21 cellular contexts compared by ENCODE assay signal in the genomic region with DNA sequence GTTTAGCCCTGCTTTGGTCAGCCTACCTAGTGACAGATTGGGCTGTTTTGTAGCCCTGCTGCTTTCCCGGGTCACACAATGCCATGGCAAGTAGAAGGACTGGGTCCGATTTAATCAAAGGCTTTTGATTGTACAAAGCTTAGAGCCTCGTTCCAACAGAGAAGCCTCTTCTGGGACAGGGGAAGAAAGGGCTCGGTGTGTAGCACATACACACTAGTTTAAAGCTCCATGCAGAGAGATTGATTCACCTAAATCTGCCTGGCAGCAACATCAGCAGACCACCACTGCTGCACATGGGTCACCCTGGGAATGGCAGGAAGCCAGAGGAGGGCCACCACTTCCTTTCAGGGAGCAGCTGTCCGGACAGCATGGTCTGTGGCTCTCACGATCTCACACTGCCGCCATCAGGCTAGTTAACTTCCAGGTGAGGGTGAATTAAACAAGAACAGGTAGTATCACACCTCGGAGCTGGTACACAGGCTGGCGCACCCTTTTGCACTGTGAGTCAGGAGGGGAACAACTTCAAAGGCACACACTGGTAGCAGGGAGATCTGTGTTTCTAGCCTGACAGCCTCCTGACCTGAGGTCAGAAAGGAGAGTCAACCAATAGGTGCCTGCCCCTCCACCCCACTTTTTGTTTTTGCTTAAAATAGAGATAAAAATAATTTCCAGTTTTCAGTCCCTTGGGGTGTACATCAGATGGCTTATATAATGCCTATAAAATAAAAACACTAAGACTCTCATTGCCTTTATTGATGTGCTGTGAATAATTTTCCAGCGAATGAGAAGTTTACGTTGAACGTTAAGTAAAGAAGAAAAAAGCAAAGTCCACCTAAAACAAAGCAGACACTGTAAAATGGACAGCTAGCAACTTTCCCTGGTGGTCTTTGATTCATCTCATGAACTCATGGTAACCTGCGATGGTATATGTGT.
DNase-seq lines count a peak whose midpoint lies in the region; ATAC-seq and TF ChIP-seq lines count a peak whose summit lies in the region.
"Had no signal": no experiment of that assay in that cellular context is flagged by ENCODE, and none has a peak within 500 bp of the region (broad histone marks: within the 10 kb centered on the region; RNA-seq: fewer than 3 reads in every experiment).

No MANE protein-coding gene starts in this region.

- H3K79me2 ChIP-seq in H9 (ENCODE audit: insufficient read depth, low read length): no peaks in the 10 kb centered on the region

- H3K23ac ChIP-seq in H9 (ENCODE audit: insufficient read length, low read depth, low read length): no peak overlapping the region

- no peaks in the 10 kb centered on the region for H3K79me1 ChIP-seq in H9 (ENCODE audit: insufficient read depth, low read depth, low read length, poor library complexity, severe bottlenecking)

- H3K4me1 ChIP-seq in H9 (ENCODE audit: insufficient read depth, low read length) (no peaks in the 10 kb centered on the region), psoas muscle (no peaks in the 10 kb centered on the region)
- H3K4me1 ChIP-seq: BE2C had no signal

- H3K4me1 Mint-ChIP-seq in H9: peaks cover 0 to 6% of the 10 kb centered on the region in 2 experiments; a peak in 2 of 4 replicates
- no peaks in the 10 kb centered on the region for H3K4me1 Mint-ChIP-seq in stimulated activated memory B cell treated with anti-CD40 and anti-IgM and Interleukin-4, amounts not matched to agents 10 μg/mL and 1 μg/mL and 100 μg/mL, for 72 hours
- H3K4me1 Mint-ChIP-seq: activated naive CD8-positive, alpha-beta T cell treated with anti-CD3 and anti-CD28 coated beads, Interleukin-2, amount 10 ng/mL, durations not matched to agents 7 days and 5 days had no signal

- no peak overlapping the region for H4K91ac ChIP-seq in H9 (ENCODE audit: insufficient read length, low read depth, low read length)

- H3T11ph ChIP-seq in H9 (ENCODE audit: low read length): no peak overlapping the region

- no peak overlapping the region for H2BK120ac ChIP-seq in H9 (ENCODE audit: low read depth, low read length, poor library complexity, severe bottlenecking)

- no peak overlapping the region for H3K27ac ChIP-seq in H9 (ENCODE audit: insufficient read length, low read depth, low read length)
- H3K27ac ChIP-seq in psoas muscle: no peak overlapping the region
- H3K27ac ChIP-seq: skin epidermis had no signal

- no peaks in the 10 kb centered on the region for H3K9me3 ChIP-seq in H9 (ENCODE audit: control insufficient read depth, low read depth, low read length)
- no peaks in the 10 kb centered on the region for H3K9me3 ChIP-seq in psoas muscle
- H3K9me3 ChIP-seq: BE2C had no signal

- H4K8ac ChIP-seq in H9 (replicated peaks; ENCODE audit: insufficient read length, low read depth, low read length): peak overlapping the region; percentile 64

- no peak overlapping the region for H2AK5ac ChIP-seq in H9 (ENCODE audit: insufficient read length, low read length)

- peak; percentile 65 for DNase-seq in DMS53 (lab: John Stamatoyannopoulos, UW)
- DNase-seq in H9: peak; percentile 41
- DNase-seq in SHP77 treated with DMSO at 0.1 percent for 48 hours (lab: John Stamatoyannopoulos, UW): peak; percentile 2
- DNase-seq in left kidney (ENCODE audit: low read depth, low spot score): peak; percentile 17
- no peak for DNase-seq in posterior vena cava (ENCODE audit: low spot score)
- DNase-seq in psoas muscle: no peak
- DNase-seq in NCI-H1105 treated with DMSO at 0.1 percent for 48 hours (lab: John Stamatoyannopoulos, UW): no peak
- DNase-seq: activated CD4-positive, CD25-positive, alpha-beta regulatory T cell treated with anti-CD3 and anti-CD28 coated beads, Interleukin-2, amount 50 U/mL, for 72 hours; activated naive CD8-positive, alpha-beta T cell treated with anti-CD3 and anti-CD28 coated beads, Interleukin-2, amount 10 ng/mL, durations not matched to agents 7 days and 5 days; BE2C; GDM1; KG1; mammary epithelial cell; naive thymus-derived CD8-positive, alpha-beta T cell; NCI-H2029; NCI-H446; stimulated activated CD4-positive, alpha-beta T cell treated with anti-CD3 and anti-CD28 coated beads, Interleukin-4, amount 100 ng/mL, for 1 hour had no signal

- H3K18ac ChIP-seq in H9 (ENCODE audit: insufficient read length, low read depth, low read length): no peak overlapping the region

- H2BK12ac ChIP-seq in H9 (ENCODE audit: insufficient read length, low read depth, low read length): no peak overlapping the region

- no peak overlapping the region for H4K5ac ChIP-seq in H9 (ENCODE audit: insufficient read length, low read depth, low read length)

- no peak overlapping the region for H3K4me3 ChIP-seq in psoas muscle
- H3K4me3 ChIP-seq: skin epidermis had no signal

- no CpG with 5 or more reads among the region's 13 CpGs for WGBS in H9 (ENCODE audit: extremely low coverage, insufficient read length, low lambda C conversion rate)
- WGBS in psoas muscle, 3 donors: 59 to 64% (median 61%) methylated on average over 13 of the region's 13 CpGs

- H3K27ac Mint-ChIP-seq in H9: no peak overlapping the region
- no peak overlapping the region for H3K27ac Mint-ChIP-seq in stimulated activated memory B cell treated with anti-CD40 and anti-IgM and Interleukin-4, amounts not matched to agents 10 μg/mL and 1 μg/mL and 100 μg/mL, for 72 hours
- H3K27ac Mint-ChIP-seq: activated naive CD8-positive, alpha-beta T cell treated with anti-CD3 and anti-CD28 coated beads, Interleukin-2, amount 10 ng/mL, durations not matched to agents 7 days and 5 days; activated T-helper 1 cell treated with anti-CD3 and anti-CD28 coated beads, Interleukin-12 subunit alpha, Interleukin-12 subunit beta, Interleukin-2, Interleukin-4 antibody, amounts not matched to agents 30 ng/mL and 10 ng/mL and 1 ng/mL, durations not matched to agents 14 hours and 24 hours and 36 hours; naive thymus-derived CD8-positive, alpha-beta T cell had no signal

- no peak overlapping the region for H3K9ac ChIP-seq in H9 (ENCODE audit: extremely low read depth, insufficient read length, low read length)

- H3K36me3 Mint-ChIP-seq in H9 (ENCODE audit: insufficient read depth in 1 of 3, low read depth in 3 of 3): no peaks in the 10 kb centered on the region
- H3K36me3 Mint-ChIP-seq in stimulated activated memory B cell treated with anti-CD40 and anti-IgM and Interleukin-4, amounts not matched to agents 10 μg/mL and 1 μg/mL and 100 μg/mL, for 72 hours: no peaks in the 10 kb centered on the region
- H3K36me3 Mint-ChIP-seq: activated naive CD8-positive, alpha-beta T cell treated with anti-CD3 and anti-CD28 coated beads, Interleukin-2, amount 10 ng/mL, durations not matched to agents 7 days and 5 days; brain; naive thymus-derived CD8-positive, alpha-beta T cell had no signal

- intact Hi-C loops in posterior vena cava (cut with DNase I): no loop called here
- intact Hi-C loops in psoas muscle (cut with DNase I): no loop called here

- H3K4ac ChIP-seq in H9 (ENCODE audit: low read depth, low read length): no peak overlapping the region

- no peaks in the 10 kb centered on the region for H3K36me3 ChIP-seq in psoas muscle (ENCODE audit: insufficient read depth in 1 of 2, low read depth in 1 of 2)
- H3K36me3 ChIP-seq: BE2C had no signal

- no peak overlapping the region for H2AFZ ChIP-seq in H9 (ENCODE audit: low read length)

- ATAC-seq in stimulated activated memory B cell treated with anti-CD40 and anti-IgM and Interleukin-4, amounts not matched to agents 10 μg/mL and 1 μg/mL and 100 μg/mL, for 72 hours: no peak
- no peak for ATAC-seq in psoas muscle
- ATAC-seq: naive thymus-derived CD8-positive, alpha-beta T cell had no signal

- H4K20me1 ChIP-seq in H9 (ENCODE audit: control insufficient read depth, insufficient read depth, insufficient read length): no peaks in the 10 kb centered on the region

- H3K27me3 ChIP-seq in H9 (ENCODE audit: insufficient read depth, low read length) (no peaks in the 10 kb centered on the region), psoas muscle (ENCODE audit: insufficient read depth in 3 of 3, low read length in 2 of 3) (no peaks in the 10 kb centered on the region)
- H3K27me3 ChIP-seq: BE2C had no signal

- peak overlapping the region; percentile 57 for H3K14ac ChIP-seq in H9 (ENCODE audit: insufficient read depth, low read length)

- no peak overlapping the region for H3K4me3 Mint-ChIP-seq in H9
- no peak overlapping the region for H3K4me3 Mint-ChIP-seq in stimulated activated memory B cell treated with anti-CD40 and anti-IgM and Interleukin-4, amounts not matched to agents 10 μg/mL and 1 μg/mL and 100 μg/mL, for 72 hours
- H3K4me3 Mint-ChIP-seq: activated naive CD8-positive, alpha-beta T cell treated with anti-CD3 and anti-CD28 coated beads, Interleukin-2, amount 10 ng/mL, durations not matched to agents 7 days and 5 days; activated T-helper 1 cell treated with anti-CD3 and anti-CD28 coated beads, Interleukin-12 subunit alpha, Interleukin-12 subunit beta, Interleukin-2, Interleukin-4 antibody, amounts not matched to agents 30 ng/mL and 10 ng/mL and 1 ng/mL, durations not matched to agents 14 hours and 24 hours and 36 hours; naive thymus-derived CD8-positive, alpha-beta T cell had no signal

- no peak overlapping the region for H2BK5ac ChIP-seq in H9 (ENCODE audit: insufficient read length, low read length)

- no peaks in the 10 kb centered on the region; the same call in none of the 2 replicates for H3K27me3 Mint-ChIP-seq in H9 (ENCODE audit: low read depth)
- H3K27me3 Mint-ChIP-seq in stimulated activated memory B cell treated with anti-CD40 and anti-IgM and Interleukin-4, amounts not matched to agents 10 μg/mL and 1 μg/mL and 100 μg/mL, for 72 hours: peaks cover 36% of the 10 kb centered on the region
- H3K27me3 Mint-ChIP-seq: brain had no signal

- no peaks in the 10 kb centered on the region for H3K23me2 ChIP-seq in H9 (ENCODE audit: insufficient read length, low read depth, low read length, poor library complexity, severe bottlenecking)

- H3K4me2 ChIP-seq in H9 (ENCODE audit: insufficient read depth, insufficient read length, low read length): no peak overlapping the region

- TF ChIP-seq CTCF in H9 (conservative IDR thresholded peaks at IDR 0.05): no peak
- TF ChIP-seq CTCF in psoas muscle (IDR thresholded peaks at IDR 0.05): no peak

- no peaks in the 10 kb centered on the region for H3K9me3 Mint-ChIP-seq in H9
- no peaks in the 10 kb centered on the region for H3K9me3 Mint-ChIP-seq in stimulated activated memory B cell treated with anti-CD40 and anti-IgM and Interleukin-4, amounts not matched to agents 10 μg/mL and 1 μg/mL and 100 μg/mL, for 72 hours
- H3K9me3 Mint-ChIP-seq: activated naive CD8-positive, alpha-beta T cell treated with anti-CD3 and anti-CD28 coated beads, Interleukin-2, amount 10 ng/mL, durations not matched to agents 7 days and 5 days; activated T-helper 1 cell treated with anti-CD3 and anti-CD28 coated beads, Interleukin-12 subunit alpha, Interleukin-12 subunit beta, Interleukin-2, Interleukin-4 antibody, amounts not matched to agents 30 ng/mL and 10 ng/mL and 1 ng/mL, durations not matched to agents 14 hours and 24 hours and 36 hours; brain had no signal

- H3K56ac ChIP-seq in H9 (ENCODE audit: insufficient read length, low read depth, low read length): no peak overlapping the region

- no peak overlapping the region for H2BK15ac ChIP-seq in H9 (ENCODE audit: low read depth, low read length)

- no peak overlapping the region for H2BK20ac ChIP-seq in H9 (ENCODE audit: low read depth, low read length, poor library complexity, severe bottlenecking)

Comparison
In these comparisons a context has a peak if more than half of its experiments do, and no peak if none do; other contexts are left out.
1. DNase-seq: peak in DMS53 (single experiment), H9 (single experiment), SHP77 treated with DMSO at 0.1 percent for 48 hours (single experiment) and left kidney (single experiment); none in posterior vena cava (single experiment), psoas muscle (0 of 2) and NCI-H1105 treated with DMSO at 0.1 percent for 48 hours (single experiment).